Comparison of ENCODE assay signal across 1 cellular context in the genomic region with DNA sequence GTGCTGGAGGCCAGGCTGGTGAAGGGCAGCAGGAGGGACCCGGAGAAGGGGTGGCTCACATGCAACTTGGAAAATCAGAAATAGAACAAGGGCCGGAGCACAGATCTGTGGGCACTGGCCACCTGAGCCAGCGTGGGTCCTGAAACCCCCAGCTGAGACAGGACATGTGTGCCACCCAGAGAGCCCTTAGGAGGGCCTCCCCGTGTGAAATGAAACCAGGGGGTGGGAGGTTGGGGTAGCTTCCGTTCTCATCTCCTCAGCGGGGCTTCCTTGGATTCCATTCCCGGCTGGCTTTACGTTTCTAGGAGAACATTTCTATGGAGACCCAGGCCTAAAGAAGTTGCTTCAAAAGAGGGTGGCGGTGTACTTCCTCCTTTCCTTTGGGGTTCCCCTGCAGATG.
TF ChIP-seq lines count a peak whose summit lies in the region.

No MANE protein-coding gene starts in this region.

TF ChIP-seq in HEK293, 187 proteins besides CTCF, POLR2A, EP300 and RAD21 (continued from another document):
- TF ChIP-seq, protein P1, sequence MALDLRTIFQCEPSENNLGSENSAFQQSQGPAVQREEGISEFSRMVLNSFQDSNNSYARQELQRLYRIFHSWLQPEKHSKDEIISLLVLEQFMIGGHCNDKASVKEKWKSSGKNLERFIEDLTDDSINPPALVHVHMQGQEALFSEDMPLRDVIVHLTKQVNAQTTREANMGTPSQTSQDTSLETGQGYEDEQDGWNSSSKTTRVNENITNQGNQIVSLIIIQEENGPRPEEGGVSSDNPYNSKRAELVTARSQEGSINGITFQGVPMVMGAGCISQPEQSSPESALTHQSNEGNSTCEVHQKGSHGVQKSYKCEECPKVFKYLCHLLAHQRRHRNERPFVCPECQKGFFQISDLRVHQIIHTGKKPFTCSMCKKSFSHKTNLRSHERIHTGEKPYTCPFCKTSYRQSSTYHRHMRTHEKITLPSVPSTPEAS (tag by site-specific recombination; IDR thresholded peaks at IDR 0.05) = no peak
- TF ChIP-seq KLF1 (tag by site-specific recombination; IDR thresholded peaks at IDR 0.05) = no peak
